Comparison of ENCODE assay signal across 9 cellular contexts in genomic region chr6:136719280-136720044, GRCh38.
DNase-seq lines count a peak whose midpoint lies in the region; ATAC-seq and TF ChIP-seq lines count a peak whose summit lies in the region.
"Had no signal": no experiment of that assay in that cellular context is flagged by ENCODE, and none has a peak within 500 bp of the region (broad histone marks: within the 10 kb centered on the region; RNA-seq: fewer than 3 reads in every experiment).

No MANE protein-coding gene starts in this region.

- peak; percentile 74 for DNase-seq in G401 (ENCODE audit: low spot score)
- peak; percentile 30 for DNase-seq in fibroblast of the aortic adventitia (ENCODE audit: low read depth)
- no peak for DNase-seq in COLO829 (ENCODE audit: low spot score)
- DNase-seq in central memory CD4-positive, alpha-beta T cell: no peak
- no peak for DNase-seq in stimulated activated naive CD8-positive, alpha-beta T cell treated with anti-CD3 and anti-CD28 coated beads, Interleukin-15, Interleukin-2, amounts not matched to agents 100 U/mL and 50 U/mL, for 24 hours
- DNase-seq in RWPE1 (ENCODE audit: low spot score): no peak
- DNase-seq: activated T-cell treated with anti-CD3 and anti-CD28 coated beads, Interleukin-2, amount 50 U/mL, for 72 hours had no signal

- H3K4me3 ChIP-seq in fibroblast of the aortic adventitia (ENCODE audit: low read depth, low read length): no peak overlapping the region

- H3K27ac ChIP-seq in RWPE1: no peak overlapping the region

- CTCF ChIA-PET in RWPE1 (lab: Yijun Ruan, JAX): no interaction called here

- peak; percentile 47 for ATAC-seq in GM21390 (IDR thresholded peaks at IDR 0.05; ENCODE audit: unreplicated experiment)
- ATAC-seq in HG03442 (IDR thresholded peaks at IDR 0.05; ENCODE audit: unreplicated experiment): peak; percentile 38
- no peak for ATAC-seq in stimulated activated naive CD8-positive, alpha-beta T cell treated with anti-CD3 and anti-CD28 coated beads, Interleukin-15, Interleukin-2, amounts not matched to agents 100 U/mL and 50 U/mL, for 24 hours

- POLR2A ChIA-PET in RWPE1 (lab: Yijun Ruan, JAX; ENCODE audit: low non-redundant PET): no interaction called here

- in situ Hi-C loops in G401 (cut with HindIII; ENCODE audit: low sequenced_read_pairs): no loop called here

- TF ChIP-seq CTCF in fibroblast of the aortic adventitia (IDR thresholded peaks at IDR 0.05; ENCODE audit: insufficient read depth, low read length) (no peak), RWPE1 (conservative IDR thresholded peaks at IDR 0.05; ENCODE audit: low read depth) (no peak)

Comparison
In these comparisons a context has a peak if more than half of its experiments do, and no peak if none do; other contexts are left out.
1. DNase-seq: peak in G401 (single experiment) and fibroblast of the aortic adventitia (single experiment); none in COLO829 (single experiment), central memory CD4-positive, alpha-beta T cell (single experiment), stimulated activated naive CD8-positive, alpha-beta T cell treated with anti-CD3 and anti-CD28 coated beads, Interleukin-15, Interleukin-2, amounts not matched to agents 100 U/mL and 50 U/mL, for 24 hours (single experiment) and RWPE1 (single experiment).